Comparison of ENCODE assay signal across 1 cellular context in genomic region chr16:55377840-55378239, GRCh38.
TF ChIP-seq lines count a peak whose summit lies in the region.

No MANE protein-coding gene starts in this region.

TF ChIP-seq in HepG2, 621 proteins besides CTCF, POLR2A, EP300 and RAD21 (continued from another document):
- TF ChIP-seq ZBED4 (CRISPR knock-in tag; IDR thresholded peaks at IDR 0.05; ENCODE audit: borderline replicate concordance) (no peak), CC2D1A (CRISPR knock-in tag; IDR thresholded peaks at IDR 0.05) (no peak), HMG20B (CRISPR knock-in tag; conservative IDR thresholded peaks at IDR 0.05) (no peak), ZFYVE20 (CRISPR knock-in tag; IDR thresholded peaks at IDR 0.05; ENCODE audit: borderline replicate concordance, low read depth) (no peak), MAFG (CRISPR knock-in tag; IDR thresholded peaks at IDR 0.05) (no peak), HNF4A (CRISPR knock-in tag; IDR thresholded peaks at IDR 0.05) (peak; percentile 46; the same call in 1 of the 2 replicates), TSC22D2 (CRISPR knock-in tag; IDR thresholded peaks at IDR 0.05; ENCODE audit: borderline replicate concordance) (no peak), ZNF687 (CRISPR knock-in tag; IDR thresholded peaks at IDR 0.05) (no peak), LBX2 (CRISPR knock-in tag; IDR thresholded peaks at IDR 0.05; ENCODE audit: borderline replicate concordance) (no peak), PTBP1 (IDR thresholded peaks at IDR 0.05; ENCODE audit: low read depth, low read length, poor library complexity, severe bottlenecking) (no peak), THYN1 (CRISPR knock-in tag; IDR thresholded peaks at IDR 0.05; ENCODE audit: borderline replicate concordance, low read depth) (no peak), CBX5 (CRISPR knock-in tag; IDR thresholded peaks at IDR 0.05; ENCODE audit: borderline replicate concordance) (no peak), SYNCRIP (IDR thresholded peaks at IDR 0.05; ENCODE audit: insufficient read depth, low read depth, low read length) (no peak), HNRNPUL1 (IDR thresholded peaks at IDR 0.05; ENCODE audit: low read depth, low read length) (no peak), NR2F6 (IDR thresholded peaks at IDR 0.05) (peak; percentile 61), NR2F6 (CRISPR knock-in tag; IDR thresholded peaks at IDR 0.05) (0 out of 2 replicates have a peak, but pooled peaks have one; percentile 12), ZBTB40 (IDR thresholded peaks at IDR 0.05) (no peak), ZBTB40 (CRISPR knock-in tag; IDR thresholded peaks at IDR 0.05) (no peak), MYNN (CRISPR knock-in tag; IDR thresholded peaks at IDR 0.05; ENCODE audit: low read depth) (no peak)
TF ChIP-seq in HepG2: peak in this region for 7.
